In genomic region chr10:49606981-49607535, GRCh38 we compare ENCODE assay signal across 10 cellular contexts. TPM values are rescaled to one million over a fixed set of nuclear protein-coding genes. Genes with fewer than 3 reads are reported as not detected.
DNase-seq lines count a peak whose midpoint lies in the region; ATAC-seq, FAIRE-seq and TF ChIP-seq lines count a peak whose summit lies in the region.
"Had no signal": no experiment of that assay in that cellular context is flagged by ENCODE, and none has a peak within 500 bp of the region (broad histone marks: within the 10 kb centered on the region; RNA-seq: fewer than 3 reads in every experiment).

No MANE protein-coding gene starts in this region.

- TF ChIP-seq POLR2A in GM12892 (IDR thresholded peaks at IDR 0.05; ENCODE audit: low read depth, low read length), result no peak

- in situ Hi-C loops in SK-MEL-5 (cut with HindIII; ENCODE audit: low pct_unique_long_range_greater_than_20kb, low sequenced_read_pairs), result no loop called here

- peak; percentile 74 for DNase-seq in GM12892 (ENCODE audit: insufficient read length)
- DNase-seq in SK-MEL-5 (ENCODE audit: low read depth, low spot score), result peak; percentile 52
- DNase-seq in activated naive CD8-positive, alpha-beta T cell treated with anti-CD3 and anti-CD28 coated beads, Interleukin-2, amount 50 U/mL, for 16 hours (ENCODE audit: low read depth, low spot score), result peak; percentile 14
- DNase-seq in iPS-NIHi11 (ENCODE audit: low spot score), result peak; percentile 92
- peak; percentile 26 to 55 for DNase-seq in stimulated activated CD4-positive, alpha-beta T cell treated with anti-CD3 and anti-CD28 coated beads, Interleukin-15, amount 100 ng/mL, for 48 hours (ENCODE audit: low read depth in 2 of 2)
- no peak for DNase-seq in DMS153 (lab: John Stamatoyannopoulos, UW)
- no peak for DNase-seq in COLO668 (lab: John Stamatoyannopoulos, UW; ENCODE audit: unreplicated experiment)

- ATAC-seq in HG02973 (IDR thresholded peaks at IDR 0.05; ENCODE audit: unreplicated experiment), result peak; percentile 66

- FAIRE-seq in GM12892 (lab: Jason Lieb, UNC), result no peak

RNA-seq across cellular contexts. Expression of gene SLC18A3, which starts 3.1 kb away (rescaled TPM):
- not detected for polyA plus RNA-seq in GM12892 (2012; ENCODE audit: missing spikeins)
- 0.11 TPM in 1 of 2 replicates, not detected in the other for total RNA-seq in SK-MEL-5 (2014; rRNA removed; shearing (Covaris generic))
- not detected in 2 replicates for polyA plus RNA-seq in SK-MEL-5 (2015; cell fraction: cytosol; rRNA removed)
- polyA plus RNA-seq in SK-MEL-5 (2015; cell fraction: nucleus; rRNA removed), result not detected in 2 replicates
- total RNA-seq: T-helper 1 cell treated with Interleukin-12 subunit alpha and Interleukin-12 subunit beta and Interleukin-4 antibody, amounts not matched to agents 30 ng/mL and 1 ng/mL, for 36 hours had no signal

RNA-seq across cellular contexts. Expression of gene CHAT, which starts 6.8 kb away (rescaled TPM):
- not detected for polyA plus RNA-seq in GM12892 (2012; ENCODE audit: missing spikeins)
- total RNA-seq in SK-MEL-5 (2014; rRNA removed; shearing (Covaris generic)), result not detected in 2 replicates
- polyA plus RNA-seq in SK-MEL-5 (2015; cell fraction: cytosol; rRNA removed), result 0.10 TPM in 1 of 2 replicates, not detected in the other
- polyA plus RNA-seq in SK-MEL-5 (2015; cell fraction: nucleus; rRNA removed), result not detected in 2 replicates
- total RNA-seq: T-helper 1 cell treated with Interleukin-12 subunit alpha and Interleukin-12 subunit beta and Interleukin-4 antibody, amounts not matched to agents 30 ng/mL and 1 ng/mL, for 36 hours; urinary bladder had no signal

Comparison
In these comparisons a context has a peak if more than half of its experiments do, and no peak if none do; other contexts are left out.
1. DNase-seq: peak in GM12892 (single experiment), SK-MEL-5 (single experiment), activated naive CD8-positive, alpha-beta T cell treated with anti-CD3 and anti-CD28 coated beads, Interleukin-2, amount 50 U/mL, for 16 hours (single experiment), iPS-NIHi11 (single experiment) and stimulated activated CD4-positive, alpha-beta T cell treated with anti-CD3 and anti-CD28 coated beads, Interleukin-15, amount 100 ng/mL, for 48 hours (2 of 2); none in DMS153 (single experiment) and COLO668 (single experiment).